In the genomic region with DNA sequence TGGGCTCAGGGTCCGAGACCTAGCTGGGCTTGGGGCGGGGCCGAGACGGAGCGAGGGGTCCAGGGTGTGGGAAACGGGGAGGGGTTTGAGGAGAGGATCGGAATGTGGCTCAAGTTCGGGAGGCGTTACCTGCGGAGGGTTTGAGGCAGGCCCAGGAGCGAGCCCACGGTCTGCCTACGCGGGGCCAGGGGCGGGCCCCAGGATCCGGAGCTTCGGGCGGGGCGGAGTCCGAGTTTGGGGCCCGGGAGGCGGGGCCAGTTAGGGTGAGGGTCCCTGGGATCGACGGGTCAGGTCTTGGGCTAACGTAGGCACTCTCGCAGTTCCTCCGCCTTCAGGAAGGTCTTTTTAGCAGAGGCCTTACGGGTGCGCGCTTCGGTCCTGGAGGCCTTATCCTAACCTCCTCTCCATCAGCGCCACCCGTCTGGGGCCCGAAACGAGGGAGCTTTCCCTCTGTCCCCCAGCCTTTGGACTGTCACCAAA, we compare ENCODE assay signal across 8 cellular contexts. TPM values are rescaled to one million over a fixed set of nuclear protein-coding genes. Genes with fewer than 3 reads are reported as not detected.
DNase-seq lines count a peak whose midpoint lies in the region; ATAC-seq, FAIRE-seq and TF ChIP-seq lines count a peak whose summit lies in the region.
"Not testable (repeated sequence)": the region's sequence is repeated elsewhere in the genome, so short reads cannot be mapped to it uniquely, and the experiment has no call there.

No MANE protein-coding gene starts in this region.

- H3K36me3 ChIP-seq in RWPE2 (ENCODE audit: low read depth); endothelial cell of umbilical vein (ENCODE audit: control insufficient read depth in 2 of 2, extremely low read depth in 1 of 2, insufficient read depth in 2 of 2, low read length in 2 of 2); kidney epithelial cell (ENCODE audit: control insufficient read depth, insufficient read depth, low read length); trophoblast cell (ENCODE audit: control insufficient read depth in 1 of 2, insufficient read depth in 2 of 2, low read length in 2 of 2); upper lobe of left lung: not testable (repeated sequence)

- CTCF ChIA-PET in endothelial cell of umbilical vein (lab: Charles Lee) = interaction anchor here (1.8 kb wide), 1 partner anchor 12 kb away, joined by 5 read pairs; no protein-coding TSS in a partner anchor

- WGBS in trophoblast cell (ENCODE audit: extremely low coverage, insufficient coverage, insufficient read length) = no CpG with 5 or more reads among the region's 35 CpGs
- WGBS in upper lobe of left lung, 2 donors = 3% methylated on average over 14 to 19 of the region's 35 CpGs

- not testable (repeated sequence) for H3K27me3 ChIP-seq in RWPE2 (ENCODE audit: insufficient read depth, poor library complexity, severe bottlenecking); endothelial cell of umbilical vein (ENCODE audit: control insufficient read depth in 2 of 2, insufficient read depth in 2 of 2, low read length in 2 of 2); kidney epithelial cell (ENCODE audit: control insufficient read depth, insufficient read depth, low read length); trophoblast cell (ENCODE audit: insufficient read depth, low read length); upper lobe of left lung

- peak overlapping the region; percentile 57 for H3K4me2 ChIP-seq in endothelial cell of umbilical vein (ENCODE audit: insufficient read depth, low read length)
- peak overlapping the region; percentile 84 for H3K4me2 ChIP-seq in trophoblast cell (ENCODE audit: low read length)

- not testable (repeated sequence) for TF ChIP-seq EP300 in Ishikawa (IDR thresholded peaks at IDR 0.05; ENCODE audit: borderline replicate concordance); upper lobe of left lung (IDR thresholded peaks at IDR 0.05)

- H3K4me1 ChIP-seq in RWPE2 (ENCODE audit: insufficient read depth, poor library complexity, severe bottlenecking); endothelial cell of umbilical vein (ENCODE audit: control insufficient read depth, extremely low read depth, insufficient read depth, low read length); trophoblast cell (ENCODE audit: control insufficient read depth in 1 of 2, insufficient read depth in 2 of 2, low read length in 2 of 2); upper lobe of left lung: not testable (repeated sequence)

- peak overlapping the region; percentile 4 for H2BK120ac ChIP-seq in trophoblast cell (ENCODE audit: insufficient read depth, low read length, poor library complexity)

- H4K12ac ChIP-seq in trophoblast cell (ENCODE audit: low read depth, low read length) = not testable (repeated sequence)

- H3K36me3 Mint-ChIP-seq in activated naive CD4-positive, alpha-beta T cell treated with anti-CD3 and anti-CD28 coated beads, Interleukin-2, amount 50 U/mL, for 24 hours = not testable (repeated sequence)

- not testable (repeated sequence) for BruUV-seq in endothelial cell of umbilical vein (replicated peaks; lab: Mats Ljungman, UMichigan)

- H3K79me2 ChIP-seq in endothelial cell of umbilical vein (ENCODE audit: control insufficient read depth, insufficient read depth, low read length); trophoblast cell (ENCODE audit: control insufficient read depth, insufficient read depth, low read length, poor library complexity): not testable (repeated sequence)

- H4K8ac ChIP-seq in trophoblast cell (ENCODE audit: low read depth, low read length) = peak overlapping the region; percentile 36

- H4K20me1 ChIP-seq in endothelial cell of umbilical vein (replicated peaks; ENCODE audit: control insufficient read depth, extremely low read depth, insufficient read depth, low read length) = not testable (repeated sequence)

- H2BK5ac ChIP-seq in trophoblast cell (ENCODE audit: low read depth, low read length, poor library complexity) = not testable (repeated sequence)

- peak overlapping the region; percentile 71 for H3K27ac ChIP-seq in RWPE2 (ENCODE audit: poor library complexity, severe bottlenecking)
- H3K27ac ChIP-seq in endothelial cell of umbilical vein (ENCODE audit: insufficient read depth, low read depth, low read length) = peak overlapping the region; percentile 23
- not testable (repeated sequence) for H3K27ac ChIP-seq in trophoblast cell (ENCODE audit: low read depth, low read length)
- H3K27ac ChIP-seq in upper lobe of left lung = peak overlapping the region; percentile 85 to 94 (median 86)

- peak overlapping the region; percentile 10 for H3K18ac ChIP-seq in trophoblast cell (ENCODE audit: low read length)

- peak overlapping the region; percentile 13 for H3K14ac ChIP-seq in trophoblast cell (ENCODE audit: low read length)

- TF ChIP-seq RAD21 in Ishikawa (IDR thresholded peaks at IDR 0.05; ENCODE audit: low read depth) = not testable (repeated sequence)

- not testable (repeated sequence) for H3K9me1 ChIP-seq in endothelial cell of umbilical vein (replicated peaks; ENCODE audit: control insufficient read depth, extremely low read depth, insufficient read depth, low read length)

- intact Hi-C loops in endothelial cell of umbilical vein (cut with micrococcal nuclease) = loop anchor here (2.0 to 10.0 kb wide), 2 partner anchors 217 to 451 kb away; a partner anchor contains a TSS

- DNase-seq in DMS53 (lab: John Stamatoyannopoulos, UW) = peak; percentile 74
- not testable (repeated sequence) for DNase-seq in RWPE2 (ENCODE audit: low spot score); kidney epithelial cell (ENCODE audit: low read depth); trophoblast cell; upper lobe of left lung
- peak; percentile 43 for DNase-seq in endothelial cell of umbilical vein (ENCODE audit: low read depth, low spot score)

- H3K9me3 ChIP-seq in RWPE2 (ENCODE audit: severe bottlenecking); endothelial cell of umbilical vein (replicated peaks; ENCODE audit: control insufficient read depth, insufficient read depth, low read length); trophoblast cell (ENCODE audit: insufficient read depth, low read depth, low read length); upper lobe of left lung: not testable (repeated sequence)

- H3K4ac ChIP-seq in trophoblast cell (ENCODE audit: low read depth, low read length) = peak overlapping the region; percentile 58

- H2AK5ac ChIP-seq in trophoblast cell (ENCODE audit: low read length) = not testable (repeated sequence)

- not testable (repeated sequence) for H3K79me1 ChIP-seq in trophoblast cell (ENCODE audit: low read length)

- not testable (repeated sequence) for H3K27me3 Mint-ChIP-seq in activated naive CD4-positive, alpha-beta T cell treated with anti-CD3 and anti-CD28 coated beads, Interleukin-2, amount 50 U/mL, for 24 hours

- H3K4me3 Mint-ChIP-seq in activated naive CD4-positive, alpha-beta T cell treated with anti-CD3 and anti-CD28 coated beads, Interleukin-2, amount 50 U/mL, for 24 hours = peak overlapping the region; percentile 96

- H3K4me3 ChIP-seq in RWPE2 (ENCODE audit: severe bottlenecking) (peak overlapping the region; percentile 30), endothelial cell of umbilical vein (replicated peaks in 1 of 3; ENCODE audit: insufficient read depth in 1 of 3, low read depth in 1 of 3, low read length in 3 of 3) (peak overlapping the region; percentile 49 to 65 (median 50)), kidney epithelial cell (ENCODE audit: low read depth, low read length) (peak overlapping the region; percentile 59), trophoblast cell (ENCODE audit: low read depth, low read length) (peak overlapping the region; percentile 73), upper lobe of left lung (peak overlapping the region; percentile 53 to 98 (median 90))

- TF ChIP-seq POLR2A in endothelial cell of umbilical vein (IDR thresholded peaks at IDR 0.05; ENCODE audit: low read depth, low read length); upper lobe of left lung (IDR thresholded peaks at IDR 0.05): not testable (repeated sequence)

- TF ChIP-seq CTCF in RWPE2 (IDR thresholded peaks at IDR 0.05; ENCODE audit: poor library complexity, severe bottlenecking); endothelial cell of umbilical vein (IDR thresholded peaks at IDR 0.05; ENCODE audit: extremely low read depth in 1 of 2, insufficient read depth in 1 of 2, low read depth in 1 of 2, low read length in 2 of 2); kidney epithelial cell (IDR thresholded peaks at IDR 0.05; ENCODE audit: insufficient read depth, low read length, poor library complexity, severe bottlenecking); upper lobe of left lung (IDR thresholded peaks at IDR 0.05): not testable (repeated sequence)

- FAIRE-seq in endothelial cell of umbilical vein (lab: Jason Lieb, UNC) = not testable (repeated sequence)

- POLR2A ChIA-PET in endothelial cell of umbilical vein (lab: Charles Lee) = not testable (repeated sequence)

- H4K91ac ChIP-seq in trophoblast cell (ENCODE audit: low read depth, low read length) = peak overlapping the region; percentile 79

- H2AFZ ChIP-seq in endothelial cell of umbilical vein (ENCODE audit: low read depth, low read length) = peak overlapping the region; percentile 74
- H2AFZ ChIP-seq in trophoblast cell (ENCODE audit: insufficient read depth, low read length, poor library complexity) = peak overlapping the region; percentile 20

- not testable (repeated sequence) for H3K23ac ChIP-seq in trophoblast cell (ENCODE audit: low read length)

- peaks cover 19% of the 10 kb centered on the region for H3K4me1 Mint-ChIP-seq in activated naive CD4-positive, alpha-beta T cell treated with anti-CD3 and anti-CD28 coated beads, Interleukin-2, amount 50 U/mL, for 24 hours

- not testable (repeated sequence) for H2BK12ac ChIP-seq in trophoblast cell (ENCODE audit: low read length)

- dilution Hi-C loops in endothelial cell of umbilical vein (cut with MboI; ENCODE audit: extremely low pct_ligation_motif_present, low sequenced_read_pairs) = not testable (repeated sequence)

- H3K27ac Mint-ChIP-seq in activated naive CD4-positive, alpha-beta T cell treated with anti-CD3 and anti-CD28 coated beads, Interleukin-2, amount 50 U/mL, for 24 hours = peak overlapping the region; percentile 97

- not testable (repeated sequence) for H3K9me3 Mint-ChIP-seq in activated naive CD4-positive, alpha-beta T cell treated with anti-CD3 and anti-CD28 coated beads, Interleukin-2, amount 50 U/mL, for 24 hours

- not testable (repeated sequence) for ATAC-seq in RWPE2 (ENCODE audit: low read depth); upper lobe of left lung (ENCODE audit: low FRiP score in 2 of 2)

- H3K9ac ChIP-seq in endothelial cell of umbilical vein (replicated peaks; ENCODE audit: extremely low read depth, insufficient read depth, low read length) = not testable (repeated sequence)
- peak overlapping the region; percentile 69 for H3K9ac ChIP-seq in trophoblast cell (ENCODE audit: low read length)

RNA-seq across cellular contexts. Expression of a gene that starts 16.3 kb away (rescaled TPM):
- total RNA-seq in endothelial cell of umbilical vein (not detected in 2 replicates), kidney epithelial cell (0.63 and 1.1 TPM in 2 replicates), upper lobe of left lung (1 to 10 TPM in 1 of 6 donors, under 1 TPM in 2, not detected in 3; 0.34 to 2.1 (median 0.37) TPM)
- polyA plus RNA-seq in endothelial cell of umbilical vein = 0.10 and 0.13 TPM in 2 replicates
- 0.10 and 0.13 TPM in 2 replicates for polyA plus RNA-seq in endothelial cell of umbilical vein (2011; cell fraction: cytosol; rRNA removed)
- 0.06 TPM in 1 of 2 replicates, not detected in the other for polyA plus RNA-seq in endothelial cell of umbilical vein (2011; cell fraction: nucleus; rRNA removed)
- polyA plus RNA-seq in endothelial cell of umbilical vein (2012) = 0.08 and 0.12 TPM in 2 replicates
- not detected in 2 replicates for polyA minus RNA-seq in endothelial cell of umbilical vein
- not detected for polyA minus RNA-seq in endothelial cell of umbilical vein (2011; cell fraction: cytosol; rRNA and poly(A)+ RNA removed)
- not detected in 2 replicates for polyA minus RNA-seq in endothelial cell of umbilical vein (2011; cell fraction: nucleus; rRNA and poly(A)+ RNA removed)
- 0.03 and 0.04 TPM in 2 replicates for polyA plus RNA-seq in trophoblast cell (2013)

Comparison
In these comparisons a context has a peak if more than half of its experiments do, and no peak if none do; other contexts are left out.
1. H3K4me3 ChIP-seq: peak in every context shown above with its lines; median percentile 90 in upper lobe of left lung; 73 in trophoblast cell; 59 in kidney epithelial cell; 50 in endothelial cell of umbilical vein; 30 in RWPE2.